ENCODE assay signal across 1 cellular context in genomic region chr5:173689171-173689676, GRCh38.
A peak's percentile ranks its signal among the peaks of the same experiment; 100 is the strongest.
TF ChIP-seq lines count a peak whose summit lies in the region.

No MANE protein-coding gene starts in this region.

TF ChIP-seq in HepG2, 621 proteins besides CTCF, POLR2A, EP300 and RAD21 (continued from another document and continues in another):
- TF ChIP-seq PAF1 (CRISPR knock-in tag; IDR thresholded peaks at IDR 0.05) (no peak), ZNF720 (CRISPR knock-in tag; IDR thresholded peaks at IDR 0.05) (no peak), PAXIP1 (CRISPR knock-in tag; conservative IDR thresholded peaks at IDR 0.05) (peak; percentile 55; the same call in 1 of the 2 replicates), EZH2 (conservative IDR thresholded peaks at IDR 0.05; ENCODE audit: low read depth, low read length) (no peak), IRX3 (CRISPR knock-in tag; IDR thresholded peaks at IDR 0.05; ENCODE audit: borderline replicate concordance, low read depth) (no peak), KDM5A (IDR thresholded peaks at IDR 0.05; ENCODE audit: borderline replicate concordance, low read length) (no peak), ZNF460 (CRISPR knock-in tag; IDR thresholded peaks at IDR 0.05; ENCODE audit: borderline replicate concordance) (no peak), TBX3 (IDR thresholded peaks at IDR 0.05; ENCODE audit: borderline replicate concordance) (no peak), KDM4B (CRISPR knock-in tag; IDR thresholded peaks at IDR 0.05) (no peak), ZNF230 (CRISPR knock-in tag; IDR thresholded peaks at IDR 0.05) (no peak), ZBTB4 (CRISPR knock-in tag; IDR thresholded peaks at IDR 0.05; ENCODE audit: borderline replicate concordance) (no peak), SKI (IDR thresholded peaks at IDR 0.05; ENCODE audit: partially characterized antibody) (no peak), TERF1 (CRISPR knock-in tag; IDR thresholded peaks at IDR 0.05) (no peak), HNRNPUL1 (IDR thresholded peaks at IDR 0.05; ENCODE audit: low read depth, low read length) (no peak), ZBTB43 (CRISPR knock-in tag; conservative IDR thresholded peaks at IDR 0.05) (no peak), ZNF605 (CRISPR knock-in tag; IDR thresholded peaks at IDR 0.05) (no peak), ZNF766 (CRISPR knock-in tag; IDR thresholded peaks at IDR 0.05; ENCODE audit: borderline replicate concordance) (no peak), ATF1 (CRISPR knock-in tag; IDR thresholded peaks at IDR 0.05) (peak; percentile 52; the same call in 1 of the 2 replicates), HOXA3 (CRISPR knock-in tag; IDR thresholded peaks at IDR 0.05) (peak; percentile 17; the same call in 1 of the 2 replicates), NR2F2 (IDR thresholded peaks at IDR 0.05; ENCODE audit: borderline replicate concordance, low read depth) (no peak), SALL1 (CRISPR knock-in tag; IDR thresholded peaks at IDR 0.05) (peak; percentile 58; the same call in 1 of the 2 replicates), GATAD2A (CRISPR knock-in tag; IDR thresholded peaks at IDR 0.05) (peak; percentile 59; the same call in 1 of the 2 replicates), RCOR2 (CRISPR knock-in tag; IDR thresholded peaks at IDR 0.05) (no peak), CEBPB (IDR thresholded peaks at IDR 0.05; ENCODE audit: borderline replicate concordance, low read depth, low read length) (no peak), FOXM1 (CRISPR knock-in tag; IDR thresholded peaks at IDR 0.05) (no peak), ZNF274 (CRISPR knock-in tag; IDR thresholded peaks at IDR 0.05) (no peak), ZBTB42 (CRISPR knock-in tag; IDR thresholded peaks at IDR 0.05) (no peak), ZFY (CRISPR knock-in tag; IDR thresholded peaks at IDR 0.05) (no peak; the same call in 1 of the 2 replicates), GATA4 (IDR thresholded peaks at IDR 0.05; ENCODE audit: borderline replicate concordance, low read depth) (no peak; the same call in 1 of the 2 replicates), SIN3A (IDR thresholded peaks at IDR 0.05; ENCODE audit: borderline replicate concordance, low read depth, low read length) (no peak), ZNF800 (CRISPR knock-in tag; IDR thresholded peaks at IDR 0.05) (no peak), ARHGAP35 (CRISPR knock-in tag; IDR thresholded peaks at IDR 0.05; ENCODE audit: borderline replicate concordance) (no peak), ZNF574 (CRISPR knock-in tag; IDR thresholded peaks at IDR 0.05) (no peak; the same call in 1 of the 2 replicates), SYNCRIP (IDR thresholded peaks at IDR 0.05; ENCODE audit: insufficient read depth, low read depth, low read length) (no peak), RBAK (CRISPR knock-in tag; IDR thresholded peaks at IDR 0.05) (no peak)
- TF ChIP-seq, protein P1, sequence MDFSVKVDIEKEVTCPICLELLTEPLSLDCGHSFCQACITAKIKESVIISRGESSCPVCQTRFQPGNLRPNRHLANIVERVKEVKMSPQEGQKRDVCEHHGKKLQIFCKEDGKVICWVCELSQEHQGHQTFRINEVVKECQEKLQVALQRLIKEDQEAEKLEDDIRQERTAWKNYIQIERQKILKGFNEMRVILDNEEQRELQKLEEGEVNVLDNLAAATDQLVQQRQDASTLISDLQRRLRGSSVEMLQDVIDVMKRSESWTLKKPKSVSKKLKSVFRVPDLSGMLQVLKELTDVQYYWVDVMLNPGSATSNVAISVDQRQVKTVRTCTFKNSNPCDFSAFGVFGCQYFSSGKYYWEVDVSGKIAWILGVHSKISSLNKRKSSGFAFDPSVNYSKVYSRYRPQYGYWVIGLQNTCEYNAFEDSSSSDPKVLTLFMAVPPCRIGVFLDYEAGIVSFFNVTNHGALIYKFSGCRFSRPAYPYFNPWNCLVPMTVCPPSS (IDR thresholded peaks at IDR 0.05): no peak
- TF ChIP-seq, protein P2, sequence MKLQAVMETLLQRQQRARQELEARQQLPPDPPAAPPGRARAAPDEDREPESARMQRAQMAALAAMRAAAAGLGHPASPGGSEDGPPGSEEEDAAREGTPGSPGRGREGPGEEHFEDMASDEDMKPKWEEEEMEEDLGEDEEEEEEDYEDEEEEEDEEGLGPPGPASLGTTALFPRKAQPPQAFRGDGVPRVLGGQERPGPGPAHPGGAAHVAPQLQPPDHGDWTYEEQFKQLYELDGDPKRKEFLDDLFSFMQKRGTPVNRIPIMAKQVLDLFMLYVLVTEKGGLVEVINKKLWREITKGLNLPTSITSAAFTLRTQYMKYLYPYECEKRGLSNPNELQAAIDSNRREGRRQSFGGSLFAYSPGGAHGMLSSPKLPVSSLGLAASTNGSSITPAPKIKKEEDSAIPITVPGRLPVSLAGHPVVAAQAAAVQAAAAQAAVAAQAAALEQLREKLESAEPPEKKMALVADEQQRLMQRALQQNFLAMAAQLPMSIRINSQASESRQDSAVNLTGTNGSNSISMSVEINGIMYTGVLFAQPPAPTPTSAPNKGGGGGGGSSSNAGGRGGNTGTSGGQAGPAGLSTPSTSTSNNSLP (IDR thresholded peaks at IDR 0.05; ENCODE audit: low read depth, low read length): peak; percentile 52
- TF ChIP-seq, protein P3, sequence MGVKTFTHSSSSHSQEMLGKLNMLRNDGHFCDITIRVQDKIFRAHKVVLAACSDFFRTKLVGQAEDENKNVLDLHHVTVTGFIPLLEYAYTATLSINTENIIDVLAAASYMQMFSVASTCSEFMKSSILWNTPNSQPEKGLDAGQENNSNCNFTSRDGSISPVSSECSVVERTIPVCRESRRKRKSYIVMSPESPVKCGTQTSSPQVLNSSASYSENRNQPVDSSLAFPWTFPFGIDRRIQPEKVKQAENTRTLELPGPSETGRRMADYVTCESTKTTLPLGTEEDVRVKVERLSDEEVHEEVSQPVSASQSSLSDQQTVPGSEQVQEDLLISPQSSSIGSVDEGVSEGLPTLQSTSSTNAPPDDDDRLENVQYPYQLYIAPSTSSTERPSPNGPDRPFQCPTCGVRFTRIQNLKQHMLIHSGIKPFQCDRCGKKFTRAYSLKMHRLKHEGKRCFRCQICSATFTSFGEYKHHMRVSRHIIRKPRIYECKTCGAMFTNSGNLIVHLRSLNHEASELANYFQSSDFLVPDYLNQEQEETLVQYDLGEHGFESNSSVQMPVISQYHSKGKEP (CRISPR knock-in tag; IDR thresholded peaks at IDR 0.05): no peak
- TF ChIP-seq, protein P4, sequence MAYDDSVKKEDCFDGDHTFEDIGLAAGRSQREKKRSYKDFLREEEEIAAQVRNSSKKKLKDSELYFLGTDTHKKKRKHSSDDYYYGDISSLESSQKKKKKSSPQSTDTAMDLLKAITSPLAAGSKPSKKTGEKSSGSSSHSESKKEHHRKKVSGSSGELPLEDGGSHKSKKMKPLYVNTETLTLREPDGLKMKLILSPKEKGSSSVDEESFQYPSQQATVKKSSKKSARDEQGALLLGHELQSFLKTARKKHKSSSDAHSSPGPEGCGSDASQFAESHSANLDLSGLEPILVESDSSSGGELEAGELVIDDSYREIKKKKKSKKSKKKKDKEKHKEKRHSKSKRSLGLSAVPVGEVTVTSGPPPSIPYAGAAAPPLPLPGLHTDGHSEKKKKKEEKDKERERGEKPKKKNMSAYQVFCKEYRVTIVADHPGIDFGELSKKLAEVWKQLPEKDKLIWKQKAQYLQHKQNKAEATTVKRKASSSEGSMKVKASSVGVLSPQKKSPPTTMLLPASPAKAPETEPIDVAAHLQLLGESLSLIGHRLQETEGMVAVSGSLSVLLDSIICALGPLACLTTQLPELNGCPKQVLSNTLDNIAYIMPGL (CRISPR knock-in tag; IDR thresholded peaks at IDR 0.05; ENCODE audit: borderline replicate concordance in 1 of 2, low read depth in 1 of 2): peak in 1 of 2 experiments; percentile 59; a peak in 1 of 4 replicates
